ENCODE assay signal across 9 cellular contexts in genomic region chr18:13433685-13434084, GRCh38.
"Had no signal": no experiment of that assay in that cellular context is flagged by ENCODE, and none has a peak within 500 bp of the region (broad histone marks: within the 10 kb centered on the region; RNA-seq: fewer than 3 reads in every experiment).

No MANE protein-coding gene starts in this region.

- H3K9me3 Mint-ChIP-seq: activated T-cell treated with anti-CD3 and anti-CD28 coated beads, Interleukin-2, amount 50 U/mL, for 72 hours; naive B cell; T-helper 2 cell treated with Interferon-gamma antibody and Interleukin-4, amounts not matched to agents 5 μg/mL and 100 μg/mL, for 36 hours had no signal

- H3K4me3 Mint-ChIP-seq: activated T-cell treated with anti-CD3 and anti-CD28 coated beads, Interleukin-2, amount 50 U/mL, for 72 hours; naive B cell; T-helper 2 cell treated with Interferon-gamma antibody and Interleukin-4, amounts not matched to agents 5 μg/mL and 100 μg/mL, for 36 hours had no signal

- H3K4me1 ChIP-seq: lower lobe of right lung had no signal

- DNase-seq: activated CD4-positive, alpha-beta T cell treated with anti-CD3 and anti-CD28 coated beads, Interleukin-2, amount 50 U/mL, for 4 hours; activated T-cell treated with anti-CD3 and anti-CD28 coated beads, Interleukin-2, amount 50 U/mL, for 72 hours; effector CD4-positive, alpha-beta T cell; lower lobe of right lung; naive B cell; retina; trophoblast cell had no signal

- H3K9ac ChIP-seq: parathyroid adenoma had no signal

- H3K27me3 Mint-ChIP-seq: naive B cell had no signal

- H3K36me3 ChIP-seq: lower lobe of right lung had no signal

- H3K36me3 Mint-ChIP-seq: naive B cell had no signal

- H3K9me3 ChIP-seq: lower lobe of right lung had no signal

- H3K4me3 ChIP-seq: lower lobe of right lung had no signal

- H3K27ac ChIP-seq: lower lobe of right lung, parathyroid adenoma had no signal

- H3K27ac Mint-ChIP-seq: activated T-cell treated with anti-CD3 and anti-CD28 coated beads, Interleukin-2, amount 50 U/mL, for 72 hours; T-helper 2 cell treated with Interferon-gamma antibody and Interleukin-4, amounts not matched to agents 5 μg/mL and 100 μg/mL, for 36 hours had no signal
